Comparison of ENCODE assay signal across 8 cellular contexts in the genomic region with DNA sequence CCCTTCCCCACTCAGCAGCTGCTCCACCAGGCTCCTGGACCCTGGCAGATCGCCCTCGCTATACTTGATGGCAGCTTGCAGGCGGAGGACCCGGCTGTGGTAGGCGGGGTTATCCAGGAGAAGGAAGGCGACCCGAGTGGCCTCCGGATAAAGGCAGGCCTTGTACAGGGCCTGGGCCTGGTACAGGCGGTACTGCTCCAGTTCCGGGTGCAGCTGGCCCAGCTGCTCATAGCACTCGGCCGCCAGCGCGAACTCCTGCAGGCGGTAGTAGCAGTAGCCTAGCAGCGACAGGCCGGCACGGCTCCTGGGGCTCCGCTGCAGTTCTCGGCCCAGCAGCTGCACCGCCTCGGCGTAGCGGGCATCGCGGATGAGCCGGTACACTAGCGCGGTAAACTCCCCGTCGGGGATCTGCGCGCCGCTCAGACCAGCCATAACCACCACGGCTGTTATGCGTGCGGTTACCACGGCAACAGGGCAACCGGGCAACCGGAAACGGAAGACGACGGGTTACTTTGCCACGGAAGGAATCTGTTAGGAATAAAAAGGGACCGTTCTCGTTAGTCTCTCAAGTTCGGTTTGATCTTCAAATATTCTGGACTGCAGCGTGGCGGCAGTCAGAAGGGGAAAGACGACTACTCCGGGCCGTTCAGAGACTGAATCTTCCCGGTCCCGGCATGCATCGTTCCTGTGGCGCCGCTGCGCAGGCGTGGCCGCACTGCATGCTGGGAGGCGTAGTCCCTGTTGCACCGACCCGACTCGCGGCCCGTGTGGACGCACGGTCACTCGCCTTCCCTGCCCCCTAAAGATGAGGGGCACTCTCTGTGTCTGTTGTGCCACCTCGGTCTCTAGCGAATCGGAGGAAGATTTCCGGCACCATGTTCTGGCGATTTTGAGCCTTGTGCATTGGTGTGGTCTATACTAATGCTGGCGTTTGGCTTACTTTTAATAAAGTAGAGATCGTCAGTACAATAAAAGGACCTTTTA.
DNase-seq lines count a peak whose midpoint lies in the region; ATAC-seq and TF ChIP-seq lines count a peak whose summit lies in the region.

No MANE protein-coding gene starts in this region.

- TF ChIP-seq POLR2A in esophagus muscularis mucosa (IDR thresholded peaks at IDR 0.05; ENCODE audit: low read depth): no peak

- peak overlapping the region; percentile 94 to 100 (median 99) for H3K27ac Mint-ChIP-seq in IgD-negative memory B cell

- WGBS in esophagus muscularis mucosa: 20% methylated on average over 12 of the region's 76 CpGs

- no peaks in the 10 kb centered on the region for H4K20me1 ChIP-seq in PC-9 (ENCODE audit: insufficient read depth)

- H3K36me3 ChIP-seq in PC-9 (ENCODE audit: low read depth) (no peaks in the 10 kb centered on the region), esophagus muscularis mucosa (no peaks in the 10 kb centered on the region), muscle layer of colon (ENCODE audit: insufficient read depth, low read length) (no peaks in the 10 kb centered on the region)

- peaks cover 0 to 7% (median 0%) of the 10 kb centered on the region in 3 donors for H3K9me3 Mint-ChIP-seq in IgD-negative memory B cell

- BruUV-seq in PC-9 (replicated peaks; lab: Mats Ljungman, UMichigan): TSS peak; percentile 54

- peaks cover 3% of the 10 kb centered on the region for H3K27me3 Mint-ChIP-seq in IgD-negative memory B cell

- DNase-seq in DMS153 (lab: John Stamatoyannopoulos, UW): peak; percentile 76
- DNase-seq in PC-9: peak; percentile 74 to 93
- peak; percentile 92 for DNase-seq in activated T-cell treated with anti-CD3 and anti-CD28 coated beads, Interleukin-2, amount 50 U/mL, for 48 hours
- peak; percentile 96 for DNase-seq in esophagus muscularis mucosa (ENCODE audit: extremely low spot score)
- DNase-seq in stimulated activated CD8-positive, alpha-beta memory T cell treated with anti-CD3 and anti-CD28 coated beads, Interleukin-7, amount 100 ng/mL, for 1 hour (ENCODE audit: low read depth in 2 of 2): peak; percentile 79 to 85

- no peaks in the 10 kb centered on the region for H3F3A ChIP-seq in PC-9 (ENCODE audit: insufficient read depth, low read depth)

- no peaks in the 10 kb centered on the region for H3K36me3 Mint-ChIP-seq in IgD-negative memory B cell

- H3K4me1 Mint-ChIP-seq in IgD-negative memory B cell: peaks cover 0 to 9% (median 4%) of the 10 kb centered on the region in 3 donors

- H3K9ac ChIP-seq in muscle layer of colon (ENCODE audit: low read length): peak overlapping the region; percentile 32

- H3K4me3 ChIP-seq in PC-9 (peak overlapping the region; percentile 64), esophagus muscularis mucosa (peak overlapping the region; percentile 67 to 86 (median 74)), muscle layer of colon (ENCODE audit: low read depth in 1 of 2, low read length in 2 of 2) (peak overlapping the region; percentile 87)

- peak overlapping the region; percentile 94 to 98 (median 96) for H3K4me3 Mint-ChIP-seq in IgD-negative memory B cell

- peak overlapping the region; percentile 90 for H2AFZ ChIP-seq in PC-9

- no peaks in the 10 kb centered on the region for H3K9me2 ChIP-seq in PC-9 (ENCODE audit: insufficient read depth)

- no peak for TF ChIP-seq EP300 in esophagus muscularis mucosa (IDR thresholded peaks at IDR 0.05)

- peaks cover 10% of the 10 kb centered on the region for H3K9me3 ChIP-seq in PC-9 (ENCODE audit: insufficient read depth, low read depth)
- no peaks in the 10 kb centered on the region for H3K9me3 ChIP-seq in esophagus muscularis mucosa
- no peaks in the 10 kb centered on the region for H3K9me3 ChIP-seq in muscle layer of colon (ENCODE audit: low read length)

- CTCF ChIA-PET in PC-9 (lab: Charles Lee): no interaction called here

- intact Hi-C loops in PC-9 (cut with micrococcal nuclease; ENCODE audit: unreplicated experiment): loop anchor here (2.0 kb wide), 2 partner anchors 66 to 406 kb away; partner anchors contain the start of gene HNRNPA3
- intact Hi-C loops in esophagus muscularis mucosa (cut with DNase I): no loop called here

- peak; percentile 98 for ATAC-seq in GM21576 (IDR thresholded peaks at IDR 0.05; ENCODE audit: unreplicated experiment)

- peak overlapping the region; percentile 74 for H3K4me2 ChIP-seq in PC-9

- H3K4me1 ChIP-seq in PC-9 (replicated peaks; ENCODE audit: insufficient read depth) (0 out of 2 replicates have a peak, but pooled peaks cover 6% of the 10 kb centered on the region), esophagus muscularis mucosa (peaks cover 8 to 12% (median 9%) of the 10 kb centered on the region in 4 donors), muscle layer of colon (ENCODE audit: insufficient read depth, low read length) (peaks cover 12% of the 10 kb centered on the region)

- POLR2A ChIA-PET in PC-9 (lab: Charles Lee; ENCODE audit: unreplicated experiment): no interaction called here

- 0 out of 2 replicates have a peak, but pooled peaks have one; percentile 26 for TF ChIP-seq CTCF in PC-9 (conservative IDR thresholded peaks at IDR 0.05)
- TF ChIP-seq CTCF in esophagus muscularis mucosa (IDR thresholded peaks at IDR 0.05): no peak

- H3K79me2 ChIP-seq in PC-9 (ENCODE audit: low read depth): no peaks in the 10 kb centered on the region

- H3K27me3 ChIP-seq in PC-9 (ENCODE audit: insufficient read depth, low read depth) (no peaks in the 10 kb centered on the region), esophagus muscularis mucosa (no peaks in the 10 kb centered on the region), muscle layer of colon (ENCODE audit: control insufficient read depth in 1 of 2, insufficient read depth in 2 of 2, low read length in 2 of 2) (no peaks in the 10 kb centered on the region)

- H3K27ac ChIP-seq in PC-9: peak overlapping the region; percentile 48
- peak overlapping the region; percentile 85 to 93 (median 92) for H3K27ac ChIP-seq in esophagus muscularis mucosa (replicated peaks in 1 of 4)
- peak overlapping the region; percentile 99 for H3K27ac ChIP-seq in muscle layer of colon (ENCODE audit: low read depth, low read length)

Comparison
In these comparisons a context has a peak if more than half of its experiments do, and no peak if none do; other contexts are left out.
1. Peak in every context shown above with its lines: DNase-seq, ATAC-seq, H3K4me3 ChIP-seq and H3K27ac ChIP-seq.
2. H3K27ac ChIP-seq: peak in every context shown above with its lines; median percentile 99 in muscle layer of colon; 92 in esophagus muscularis mucosa; 48 in PC-9.